ENCODE assay signal across 1 cellular context in the genomic region with DNA sequence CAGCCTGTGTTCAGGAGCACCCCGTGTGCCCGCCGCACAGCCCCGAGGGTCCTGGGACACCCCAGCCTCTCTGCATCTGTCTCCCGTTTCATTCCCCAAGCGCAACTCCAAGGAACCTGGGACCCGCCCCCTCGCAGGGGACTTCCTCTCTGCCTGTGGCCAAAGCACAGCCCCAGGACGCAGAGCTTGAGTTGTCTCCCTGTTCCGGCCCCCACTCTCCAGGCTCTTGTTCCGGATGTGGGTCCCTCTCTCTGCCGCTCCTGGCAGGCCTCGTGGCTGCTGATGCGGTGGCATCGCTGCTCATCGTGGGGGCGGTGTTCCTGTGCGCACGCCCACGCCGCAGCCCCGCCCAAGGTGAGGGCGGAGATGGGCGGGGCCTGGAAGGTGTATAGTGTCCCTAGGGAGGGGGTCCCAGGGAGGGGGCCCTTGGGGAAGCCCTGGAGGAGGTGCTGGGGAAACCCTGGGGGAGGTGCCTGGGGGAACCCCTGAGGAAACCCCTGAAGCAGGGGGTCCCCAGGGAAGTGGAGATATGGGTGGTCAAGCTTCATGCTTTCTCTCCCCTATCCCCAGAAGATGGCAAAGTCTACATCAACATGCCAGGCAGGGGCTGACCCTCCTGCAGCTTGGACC.
TF ChIP-seq lines count a peak whose summit lies in the region.

No MANE protein-coding gene starts in this region.

TF ChIP-seq in IMR-90, 13 proteins besides CTCF, POLR2A, EP300 and RAD21 (continued from another document):
- TF ChIP-seq, protein P1, sequence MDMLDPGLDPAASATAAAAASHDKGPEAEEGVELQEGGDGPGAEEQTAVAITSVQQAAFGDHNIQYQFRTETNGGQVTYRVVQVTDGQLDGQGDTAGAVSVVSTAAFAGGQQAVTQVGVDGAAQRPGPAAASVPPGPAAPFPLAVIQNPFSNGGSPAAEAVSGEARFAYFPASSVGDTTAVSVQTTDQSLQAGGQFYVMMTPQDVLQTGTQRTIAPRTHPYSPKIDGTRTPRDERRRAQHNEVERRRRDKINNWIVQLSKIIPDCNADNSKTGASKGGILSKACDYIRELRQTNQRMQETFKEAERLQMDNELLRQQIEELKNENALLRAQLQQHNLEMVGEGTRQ (IDR thresholded peaks at IDR 0.05; ENCODE audit: low read depth, low read length) = no peak
- peak; percentile 92 for TF ChIP-seq MAZ (IDR thresholded peaks at IDR 0.05; ENCODE audit: borderline replicate concordance, low read depth, low read length)
